ENCODE assay signal across 8 cellular contexts in genomic region chr6:33694401-33694931, GRCh38. TPM values are rescaled to one million over a fixed set of nuclear protein-coding genes. Genes with fewer than 3 reads are reported as not detected.
DNase-seq lines count a peak whose midpoint lies in the region; ATAC-seq, FAIRE-seq and TF ChIP-seq lines count a peak whose summit lies in the region.

No MANE protein-coding gene starts in this region.

- H3K27me3 Mint-ChIP-seq in activated T-cell treated with anti-CD3 and anti-CD28 coated beads, Interleukin-2, amount 50 U/mL, for 4 hours (ENCODE audit: low read depth) = no peaks in the 10 kb centered on the region

- TF ChIP-seq CTCF in liver (IDR thresholded peaks at IDR 0.05; ENCODE audit: low read depth, low read length, missing input control) (no peak), HepG2 (CRISPR knock-in tag; IDR thresholded peaks at IDR 0.05) (no peak)

- in situ Hi-C loops in HepG2 (cut with HindIII; ENCODE audit: extremely low pct_ligation_motif_present, low pct_unique_long_range_greater_than_20kb) = no loop called here

- H3K4me1 Mint-ChIP-seq in activated T-cell treated with anti-CD3 and anti-CD28 coated beads, Interleukin-2, amount 50 U/mL, for 4 hours (ENCODE audit: low read depth) = peaks cover 75% of the 10 kb centered on the region

- H3K27ac ChIP-seq in liver (ENCODE audit: low read depth in 1 of 2, low read length in 2 of 2) (peak overlapping the region; percentile 30 to 33), HepG2 (ENCODE audit: extremely low read length, insufficient read depth, low read length) (no peak overlapping the region)

- H3K27me3 ChIP-seq in liver (ENCODE audit: control insufficient read depth in 4 of 4, insufficient read depth in 4 of 4, low read length in 3 of 4) (no peaks in the 10 kb centered on the region), HepG2 (ENCODE audit: control insufficient read depth in 1 of 2, insufficient read depth in 2 of 2, low read length in 2 of 2) (no peaks in the 10 kb centered on the region)

- no peaks in the 10 kb centered on the region; the same call in 1 of the 2 replicates for H4K20me1 ChIP-seq in HepG2 (ENCODE audit: insufficient read depth, low read length)

- no peak for TF ChIP-seq POLR2A in HepG2 (IDR thresholded peaks at IDR 0.05; ENCODE audit: insufficient read depth in 1 of 2, low read depth in 2 of 2, low read length in 2 of 2)

- POLR2A ChIA-PET in HepG2 (lab: Yijun Ruan, JAX) = interaction anchor here (0.8 to 2.8 kb wide), 3 partner anchors 10 to 104 kb away, joined by 3 to 11 read pairs (median 9); partner anchors contain the start of gene UQCC2

- DNase-seq in HepG2 (ENCODE audit: low spot score) (no peak), fibroblast of peridontal ligament (ENCODE audit: extremely low read depth) (peak; percentile 22)
- peak; percentile 64 for DNase-seq in activated T-cell treated with anti-CD3 and anti-CD28 coated beads, Interleukin-2, amount 50 U/mL, for 4 hours
- DNase-seq in stimulated activated CD4-positive, alpha-beta T cell treated with anti-CD3 and anti-CD28 coated beads, Interleukin-2, amount 100 ng/mL, for 4 hours (ENCODE audit: low read depth) = peak; percentile 74

- CTCF ChIA-PET in HepG2 (lab: Yijun Ruan, JAX; ENCODE audit: low intra/inter-chr PET ratio, low total read pairs) = no interaction called here

- no peaks in the 10 kb centered on the region for H3K9me3 Mint-ChIP-seq in activated T-cell treated with anti-CD3 and anti-CD28 coated beads, Interleukin-2, amount 50 U/mL, for 4 hours

- H3K4me1 ChIP-seq in liver (ENCODE audit: control insufficient read depth in 4 of 4, insufficient read depth in 4 of 4, low read length in 3 of 4) (peaks cover 0 to 10% (median 0%) of the 10 kb centered on the region in 4 donors), HepG2 (ENCODE audit: insufficient read depth, low read length) (no peaks in the 10 kb centered on the region)

- TF ChIP-seq RAD21 in liver (IDR thresholded peaks at IDR 0.05) (no peak), HepG2 (CRISPR knock-in tag; IDR thresholded peaks at IDR 0.05) (no peak)

- no peak overlapping the region for H2AFZ ChIP-seq in HepG2 (ENCODE audit: low read length)

- H3K36me3 ChIP-seq in liver (ENCODE audit: control insufficient read depth in 4 of 4, insufficient read depth in 3 of 4, low read depth in 1 of 4, low read length in 3 of 4) (peaks cover 0 to 12% (median 4%) of the 10 kb centered on the region in 4 donors), HepG2 (replicated peaks in 1 of 2; ENCODE audit: control insufficient read depth in 1 of 2, insufficient read depth in 2 of 2, low read length in 2 of 2) (peaks cover 36 to 69% of the 10 kb centered on the region in 2 experiments)

- 73% methylated on average over 19 of the region's 19 CpGs for WGBS in liver
- WGBS in HepG2 (ENCODE audit: low lambda C conversion rate) = 92% methylated on average over 19 of the region's 19 CpGs

- no peak for FAIRE-seq in HepG2 (lab: Jason Lieb, UNC)

- TF ChIP-seq EP300 in HepG2 (IDR thresholded peaks at IDR 0.05; ENCODE audit: low read depth in 2 of 2, low read length in 2 of 2) (no peak), HepG2 (CRISPR knock-in tag; IDR thresholded peaks at IDR 0.05; ENCODE audit: borderline replicate concordance) (no peak)

- no peak overlapping the region for H3K4me2 ChIP-seq in HepG2 (ENCODE audit: low read depth, low read length)

- intact Hi-C loops in HepG2 (cut with micrococcal nuclease; ENCODE audit: unreplicated experiment) = no loop called here

- H3K36me3 Mint-ChIP-seq in activated T-cell treated with anti-CD3 and anti-CD28 coated beads, Interleukin-2, amount 50 U/mL, for 4 hours (ENCODE audit: insufficient read depth) = peaks cover 35% of the 10 kb centered on the region

- H3K9ac ChIP-seq in liver (ENCODE audit: low read depth in 1 of 2, low read length in 2 of 2) (no peak overlapping the region), HepG2 (ENCODE audit: insufficient read depth, low read depth, low read length) (no peak overlapping the region)

- no TSS peak for BruUV-seq in HepG2 (replicated peaks; lab: Mats Ljungman, UMichigan)

- H3K4me3 Mint-ChIP-seq in activated T-cell treated with anti-CD3 and anti-CD28 coated beads, Interleukin-2, amount 50 U/mL, for 4 hours = peak overlapping the region; percentile 11

- no peaks in the 10 kb centered on the region for H3K9me3 ChIP-seq in liver (ENCODE audit: control insufficient read depth in 4 of 4, low read length in 3 of 4)
- no peaks in the 10 kb centered on the region for H3K9me3 ChIP-seq in HepG2 (ENCODE audit: low read length)

- ATAC-seq in HepG2 (no peak), HG02763 (IDR thresholded peaks at IDR 0.05; ENCODE audit: unreplicated experiment) (no peak), GM19455 (IDR thresholded peaks at IDR 0.05; ENCODE audit: unreplicated experiment) (no peak), HG02571 (IDR thresholded peaks at IDR 0.05; ENCODE audit: unreplicated experiment) (no peak)
- ATAC-seq in activated T-cell treated with anti-CD3 and anti-CD28 coated beads, Interleukin-2, amount 50 U/mL, for 4 hours = peak; percentile 76 to 78

- H3K79me2 ChIP-seq in HepG2 (ENCODE audit: insufficient read depth, low read length) = no peaks in the 10 kb centered on the region

- H3K4me3 ChIP-seq in liver (ENCODE audit: low read depth in 1 of 3, low read length in 3 of 3) = no peak overlapping the region
- H3K4me3 ChIP-seq in HepG2 (replicated peaks in 1 of 3; ENCODE audit: insufficient read depth in 1 of 3, low read depth in 2 of 3, low read length in 3 of 3) = no peak overlapping the region

TF ChIP-seq in liver, 16 proteins besides CTCF, POLR2A, EP300 and RAD21 (continues in another document):
- peak; percentile 27 for TF ChIP-seq NR2F2 (IDR thresholded peaks at IDR 0.05)

TF ChIP-seq in HepG2, 621 proteins besides CTCF, POLR2A, EP300 and RAD21 (continues in another document):
- TF ChIP-seq NFE2L2 (IDR thresholded peaks at IDR 0.05; ENCODE audit: low read length) (no peak), SCMH1 (CRISPR knock-in tag; IDR thresholded peaks at IDR 0.05; ENCODE audit: borderline replicate concordance) (no peak), ZNF841 (CRISPR knock-in tag; IDR thresholded peaks at IDR 0.05; ENCODE audit: borderline replicate concordance) (no peak), TMF1 (CRISPR knock-in tag; IDR thresholded peaks at IDR 0.05; ENCODE audit: low read depth) (no peak)

RNA-seq across cellular contexts. Expression of gene UQCC2, which starts 17.0 kb away (rescaled TPM):
- 1 to 10 TPM; 6.8 to 8.3 TPM for total RNA-seq in liver
- polyA plus RNA-seq in liver = 10 to 100 TPM; 36.5 to 75.9 TPM
- total RNA-seq in HepG2 (2016; rRNA removed; fragmentation: Illumina TruSeq; extraction: Trizol) = 238 and 273 TPM in 2 replicates
- 120 and 154 TPM in 2 replicates for total RNA-seq in HepG2 (2016; cell fraction: cytosol; rRNA removed; fragmentation: Illumina TruSeq; extraction: Trizol; ENCODE audit: low read depth)
- 223 and 303 TPM in 2 replicates for total RNA-seq in HepG2 (2016; cell fraction: insoluble cytoplasmic fraction; rRNA removed; fragmentation: Illumina TruSeq; extraction: Trizol)
- 160 and 207 TPM in 2 replicates for total RNA-seq in HepG2 (2016; cell fraction: membrane; rRNA removed; fragmentation: Illumina TruSeq; extraction: Trizol)
- total RNA-seq in HepG2 (2016; cell fraction: nucleus; rRNA removed; fragmentation: Illumina TruSeq; extraction: Trizol) = 53.9 and 66.5 TPM in 2 replicates
- polyA plus RNA-seq in HepG2 (2011; rRNA removed) = 82.4 and 83.3 TPM in 2 replicates
- 43.2 and 56.5 TPM in 2 replicates for polyA plus RNA-seq in HepG2 (2011; cell fraction: cytosol; rRNA removed)
- polyA plus RNA-seq in HepG2 (2011; cell fraction: nucleus; rRNA removed) = 25.4 and 25.6 TPM in 2 replicates
- polyA plus RNA-seq in HepG2 (2012) = 134 and 138 TPM in 2 replicates
- polyA plus RNA-seq in HepG2 (2016; cell fraction: cytosol; fragmentation: Illumina TruSeq; extraction: Trizol; ENCODE audit: low read depth) = 161 and 200 TPM in 2 replicates
- 261 and 288 TPM in 2 replicates for polyA plus RNA-seq in HepG2 (2016; cell fraction: insoluble cytoplasmic fraction; fragmentation: Illumina TruSeq; extraction: Trizol; ENCODE audit: low read depth)
- polyA plus RNA-seq in HepG2 (2016; cell fraction: membrane; fragmentation: Illumina TruSeq; extraction: Trizol; ENCODE audit: low read depth) = 151 and 202 TPM in 2 replicates
- 129 and 150 TPM in 2 replicates for polyA plus RNA-seq in HepG2 (2016; cell fraction: nucleus; fragmentation: Illumina TruSeq; extraction: Trizol; ENCODE audit: insufficient read depth, low read depth)
- polyA minus RNA-seq in HepG2 (2011; rRNA and poly(A)+ RNA removed; ENCODE audit: low replicate concordance) = 13.1 and 30.2 TPM in 2 replicates
- polyA minus RNA-seq in HepG2 (2011; cell fraction: cytosol; rRNA and poly(A)+ RNA removed) = 12.8 and 21.1 TPM in 2 replicates
- polyA minus RNA-seq in HepG2 (2011; cell fraction: nucleus; rRNA and poly(A)+ RNA removed) = 17.4 and 19.8 TPM in 2 replicates
- total RNA-seq in activated T-cell treated with anti-CD3 and anti-CD28 coated beads, Interleukin-2, amount 50 U/mL, for 4 hours = 100 to 1,000 TPM; 108 to 142 (median 110) TPM

RNA-seq across cellular contexts. Expression of gene IP6K3, which starts 52.2 kb away (rescaled TPM):
- total RNA-seq in liver (10 to 100 TPM in 1 of 2 donors, 1 to 10 TPM in 1; 7.0 to 12.9 TPM), HepG2 (2016; rRNA removed; fragmentation: Illumina TruSeq; extraction: Trizol) (0.11 and 0.44 TPM in 2 replicates)
- polyA plus RNA-seq in liver (1 to 10 TPM; 1.5 to 6.4 TPM), HepG2 (2011; rRNA removed) (0.18 and 0.48 TPM in 2 replicates)
- total RNA-seq in HepG2 (2016; cell fraction: cytosol; rRNA removed; fragmentation: Illumina TruSeq; extraction: Trizol; ENCODE audit: low read depth) = 0.18 and 0.40 TPM in 2 replicates
- 0.28 and 0.52 TPM in 2 replicates for total RNA-seq in HepG2 (2016; cell fraction: insoluble cytoplasmic fraction; rRNA removed; fragmentation: Illumina TruSeq; extraction: Trizol)
- 0.17 TPM in 1 of 2 replicates, not detected in the other for total RNA-seq in HepG2 (2016; cell fraction: membrane; rRNA removed; fragmentation: Illumina TruSeq; extraction: Trizol)
- total RNA-seq in HepG2 (2016; cell fraction: nucleus; rRNA removed; fragmentation: Illumina TruSeq; extraction: Trizol) = 0.53 TPM in 2 replicates
- polyA plus RNA-seq in HepG2 (2011; cell fraction: cytosol; rRNA removed) = 0.16 and 0.22 TPM in 2 replicates
- polyA plus RNA-seq in HepG2 (2011; cell fraction: nucleus; rRNA removed) = 0.63 and 0.76 TPM in 2 replicates
- 0.13 TPM in 1 of 2 replicates, not detected in the other for polyA plus RNA-seq in HepG2 (2012)
- 0.20 and 0.21 TPM in 2 replicates for polyA plus RNA-seq in HepG2 (2016; cell fraction: cytosol; fragmentation: Illumina TruSeq; extraction: Trizol; ENCODE audit: low read depth)
- polyA plus RNA-seq in HepG2 (2016; cell fraction: insoluble cytoplasmic fraction; fragmentation: Illumina TruSeq; extraction: Trizol; ENCODE audit: low read depth) = 0.20 and 0.22 TPM in 2 replicates
- 0.86 TPM in 1 of 2 replicates, not detected in the other for polyA plus RNA-seq in HepG2 (2016; cell fraction: membrane; fragmentation: Illumina TruSeq; extraction: Trizol; ENCODE audit: low read depth)
- polyA plus RNA-seq in HepG2 (2016; cell fraction: nucleus; fragmentation: Illumina TruSeq; extraction: Trizol; ENCODE audit: insufficient read depth, low read depth) = 0.40 and 0.75 TPM in 2 replicates
- polyA minus RNA-seq in HepG2 (2011; rRNA and poly(A)+ RNA removed; ENCODE audit: low replicate concordance) = 0.18 TPM in 1 of 2 replicates, not detected in the other
- polyA minus RNA-seq in HepG2 (2011; cell fraction: cytosol; rRNA and poly(A)+ RNA removed) = 0.30 TPM in 1 of 2 replicates, not detected in the other
- polyA minus RNA-seq in HepG2 (2011; cell fraction: nucleus; rRNA and poly(A)+ RNA removed) = 0.62 TPM in 1 of 2 replicates, not detected in the other
- not detected for total RNA-seq in activated T-cell treated with anti-CD3 and anti-CD28 coated beads, Interleukin-2, amount 50 U/mL, for 4 hours

Comparison
In these comparisons a context has a peak if more than half of its experiments do, and no peak if none do; other contexts are left out.
1. RNA of gene UQCC2, which starts 17.0 kb away (total RNA-seq): 53.9 to 303 TPM in HepG2 and 108 to 142 TPM in activated T-cell treated with anti-CD3 and anti-CD28 coated beads, Interleukin-2, amount 50 U/mL, for 4 hours; 6.8 to 8.3 TPM in liver; every median in the first group is over 4 times any median in the second.
2. ATAC-seq: peak in activated T-cell treated with anti-CD3 and anti-CD28 coated beads, Interleukin-2, amount 50 U/mL, for 4 hours (2 of 2); none in HepG2 (single experiment), HG02763 (single experiment), GM19455 (single experiment) and HG02571 (single experiment).